8 cellular contexts compared by ENCODE assay signal in genomic region chr11:65891180-65892136, GRCh38. TPM values are rescaled to one million over a fixed set of nuclear protein-coding genes. Genes with fewer than 3 reads are reported as not detected.
DNase-seq lines count a peak whose midpoint lies in the region; ATAC-seq lines count a peak whose summit lies in the region.

No MANE protein-coding gene starts in this region.

- peak in 1 of 2 donors; percentile 1 for ATAC-seq in activated T-cell treated with anti-CD3 and anti-CD28 coated beads, Interleukin-2, amount 50 U/mL, for 4 hours
- ATAC-seq in Right ventricle myocardium superior (ENCODE audit: poor library complexity) (no peak), HG02970 (IDR thresholded peaks at IDR 0.05; ENCODE audit: low FRiP score, unreplicated experiment) (no peak), HG02588 (IDR thresholded peaks at IDR 0.05; ENCODE audit: unreplicated experiment) (no peak)

- peaks cover 32% of the 10 kb centered on the region for H3K36me3 Mint-ChIP-seq in activated T-cell treated with anti-CD3 and anti-CD28 coated beads, Interleukin-2, amount 50 U/mL, for 4 hours (ENCODE audit: insufficient read depth)

- H3K4me1 Mint-ChIP-seq in activated T-cell treated with anti-CD3 and anti-CD28 coated beads, Interleukin-2, amount 50 U/mL, for 4 hours (ENCODE audit: low read depth) = peaks cover 69% of the 10 kb centered on the region

- H3K4me3 Mint-ChIP-seq in activated T-cell treated with anti-CD3 and anti-CD28 coated beads, Interleukin-2, amount 50 U/mL, for 4 hours = peak overlapping the region; percentile 82

- no peaks in the 10 kb centered on the region for H3K27me3 Mint-ChIP-seq in activated T-cell treated with anti-CD3 and anti-CD28 coated beads, Interleukin-2, amount 50 U/mL, for 4 hours (ENCODE audit: low read depth)

- intact Hi-C loops in Right ventricle myocardium superior (cut with DNase I) = no loop called here

- DNase-seq in ELR (ENCODE audit: low read depth) (peak; percentile 88), M059J (ENCODE audit: low read depth) (peak; percentile 83), Right ventricle myocardium superior (peak; percentile 69), retina (peak; percentile 29), activated gamma-delta T cell (lab: John Stamatoyannopoulos, UW) (no peak)
- no peak for DNase-seq in activated T-cell treated with anti-CD3 and anti-CD28 coated beads, Interleukin-2, amount 50 U/mL, for 4 hours

- no peaks in the 10 kb centered on the region for H3K9me3 Mint-ChIP-seq in activated T-cell treated with anti-CD3 and anti-CD28 coated beads, Interleukin-2, amount 50 U/mL, for 4 hours

RNA-seq across cellular contexts. Expression of gene CCDC85B, which starts 1.0 kb away (rescaled TPM):
- total RNA-seq in M059J (2014; rRNA removed; shearing (Covaris generic)) = 57.1 and 95.3 TPM in 2 replicates
- 100 to 1,000 TPM in 1 of 3 donors, 10 to 100 TPM in 2; 77.8 to 116 (median 95.6) TPM for total RNA-seq in activated T-cell treated with anti-CD3 and anti-CD28 coated beads, Interleukin-2, amount 50 U/mL, for 4 hours
- total RNA-seq in Right ventricle myocardium superior = 27.9 TPM

RNA-seq across cellular contexts. Expression of gene FIBP, which starts 3.2 kb away (rescaled TPM):
- 149 and 165 TPM in 2 replicates for total RNA-seq in M059J (2014; rRNA removed; shearing (Covaris generic))
- 10 to 100 TPM; 72.8 to 86.1 (median 83.9) TPM for total RNA-seq in activated T-cell treated with anti-CD3 and anti-CD28 coated beads, Interleukin-2, amount 50 U/mL, for 4 hours
- total RNA-seq in Right ventricle myocardium superior = 37.7 TPM

RNA-seq across cellular contexts. Expression of gene FOSL1, which starts 8.7 kb away (rescaled TPM):
- total RNA-seq in M059J (2014; rRNA removed; shearing (Covaris generic)) = 253 and 286 TPM in 2 replicates
- total RNA-seq in activated T-cell treated with anti-CD3 and anti-CD28 coated beads, Interleukin-2, amount 50 U/mL, for 4 hours = 10 to 100 TPM; 75.6 to 77.2 (median 76.9) TPM
- total RNA-seq in Right ventricle myocardium superior = 0.70 TPM

RNA-seq across cellular contexts. Expression of gene CTSW, which starts 11.8 kb away (rescaled TPM):
- 0.49 and 1.5 TPM in 2 replicates for total RNA-seq in M059J (2014; rRNA removed; shearing (Covaris generic))
- 10 to 100 TPM in 2 of 3 donors, 1 to 10 TPM in 1; 8.4 to 12.3 (median 11.2) TPM for total RNA-seq in activated T-cell treated with anti-CD3 and anti-CD28 coated beads, Interleukin-2, amount 50 U/mL, for 4 hours
- 0.73 TPM for total RNA-seq in Right ventricle myocardium superior

RNA-seq across cellular contexts. Expression of gene EFEMP2, which starts 18.9 kb away (rescaled TPM):
- 14.4 and 25.3 TPM in 2 replicates for total RNA-seq in M059J (2014; rRNA removed; shearing (Covaris generic))
- 1 to 10 TPM; 1.0 to 2.9 (median 2.0) TPM for total RNA-seq in activated T-cell treated with anti-CD3 and anti-CD28 coated beads, Interleukin-2, amount 50 U/mL, for 4 hours
- 80.0 TPM for total RNA-seq in Right ventricle myocardium superior

Comparison
In these comparisons a context has a peak if more than half of its experiments do, and no peak if none do; other contexts are left out.
1. DNase-seq: peak in ELR (single experiment), M059J (single experiment), Right ventricle myocardium superior (single experiment) and retina (single experiment); none in activated T-cell treated with anti-CD3 and anti-CD28 coated beads, Interleukin-2, amount 50 U/mL, for 4 hours (single experiment) and activated gamma-delta T cell (single experiment).
2. RNA of gene FOSL1, which starts 8.7 kb away (total RNA-seq): 253 to 286 TPM in M059J and 75.6 to 77.2 TPM in activated T-cell treated with anti-CD3 and anti-CD28 coated beads, Interleukin-2, amount 50 U/mL, for 4 hours; 0.70 TPM in Right ventricle myocardium superior (single experiment); every median in the first group is over 10 times any median in the second.